1 cellular context compared by ENCODE assay signal in genomic region chr5:133969654-133970324, GRCh38.
TF ChIP-seq lines count a peak whose summit lies in the region.

No MANE protein-coding gene starts in this region.

TF ChIP-seq in HepG2, 621 proteins besides CTCF, POLR2A, EP300 and RAD21 (continued from another document and continues in another):
- TF ChIP-seq PRDM15 (CRISPR knock-in tag; IDR thresholded peaks at IDR 0.05), result no peak
- no peak; the same call in 1 of the 2 replicates for TF ChIP-seq RFXAP (CRISPR knock-in tag; IDR thresholded peaks at IDR 0.05; ENCODE audit: borderline replicate concordance)
- TF ChIP-seq XRCC5 (optimal IDR thresholded peaks at IDR 0.05; ENCODE audit: low read length), result peak; percentile 38
- TF ChIP-seq JUNB (CRISPR knock-in tag; IDR thresholded peaks at IDR 0.05; ENCODE audit: borderline replicate concordance), result peak; percentile 56; the same call in 1 of the 2 replicates
- no peak for TF ChIP-seq ATF2 (CRISPR knock-in tag; IDR thresholded peaks at IDR 0.05)
- TF ChIP-seq WIZ (CRISPR knock-in tag; IDR thresholded peaks at IDR 0.05), result no peak
- no peak; the same call in 1 of the 2 replicates for TF ChIP-seq HMG20A (CRISPR knock-in tag; IDR thresholded peaks at IDR 0.05; ENCODE audit: borderline replicate concordance)
- no peak for TF ChIP-seq ZNF446 (CRISPR knock-in tag; IDR thresholded peaks at IDR 0.05)
- TF ChIP-seq ZNF749 (CRISPR knock-in tag; IDR thresholded peaks at IDR 0.05; ENCODE audit: borderline replicate concordance), result no peak
- TF ChIP-seq AHDC1 (CRISPR knock-in tag; IDR thresholded peaks at IDR 0.05; ENCODE audit: borderline replicate concordance), result peak; percentile 53; the same call in 1 of the 2 replicates
- no peak for TF ChIP-seq ZNF225 (CRISPR knock-in tag; IDR thresholded peaks at IDR 0.05)
- TF ChIP-seq TRIM22 (IDR thresholded peaks at IDR 0.05), result no peak
- no peak for TF ChIP-seq TIGD3 (CRISPR knock-in tag; IDR thresholded peaks at IDR 0.05; ENCODE audit: borderline replicate concordance)
- no peak for TF ChIP-seq TFE3 (CRISPR knock-in tag; IDR thresholded peaks at IDR 0.05)
- TF ChIP-seq MYC (CRISPR knock-in tag; IDR thresholded peaks at IDR 0.05; ENCODE audit: borderline replicate concordance), result no peak
- no peak for TF ChIP-seq KLF12 (CRISPR knock-in tag; IDR thresholded peaks at IDR 0.05; ENCODE audit: borderline replicate concordance)
- TF ChIP-seq ZNF142 (CRISPR knock-in tag; IDR thresholded peaks at IDR 0.05), result no peak
- no peak for TF ChIP-seq CENPX (CRISPR knock-in tag; IDR thresholded peaks at IDR 0.05)
- TF ChIP-seq DBP (CRISPR knock-in tag; IDR thresholded peaks at IDR 0.05; ENCODE audit: not compliant biosample characterization), result no peak
- TF ChIP-seq GATAD2A (CRISPR knock-in tag; IDR thresholded peaks at IDR 0.05), result peak; percentile 85
- 0 out of 2 replicates have a peak, but pooled peaks have one; percentile 29 for TF ChIP-seq ATF1 (CRISPR knock-in tag; IDR thresholded peaks at IDR 0.05)
- peak; percentile 87 for TF ChIP-seq PAXIP1 (CRISPR knock-in tag; conservative IDR thresholded peaks at IDR 0.05)
- no peak for TF ChIP-seq ZNF550 (CRISPR knock-in tag; IDR thresholded peaks at IDR 0.05; ENCODE audit: borderline replicate concordance)
- no peak for TF ChIP-seq ZNF546 (CRISPR knock-in tag; conservative IDR thresholded peaks at IDR 0.05)
- no peak for TF ChIP-seq SRSF9 (IDR thresholded peaks at IDR 0.05; ENCODE audit: borderline replicate concordance, insufficient read depth, low read depth, low read length, poor library complexity, severe bottlenecking)
